Comparison of ENCODE assay signal across 14 cellular contexts in the genomic region with DNA sequence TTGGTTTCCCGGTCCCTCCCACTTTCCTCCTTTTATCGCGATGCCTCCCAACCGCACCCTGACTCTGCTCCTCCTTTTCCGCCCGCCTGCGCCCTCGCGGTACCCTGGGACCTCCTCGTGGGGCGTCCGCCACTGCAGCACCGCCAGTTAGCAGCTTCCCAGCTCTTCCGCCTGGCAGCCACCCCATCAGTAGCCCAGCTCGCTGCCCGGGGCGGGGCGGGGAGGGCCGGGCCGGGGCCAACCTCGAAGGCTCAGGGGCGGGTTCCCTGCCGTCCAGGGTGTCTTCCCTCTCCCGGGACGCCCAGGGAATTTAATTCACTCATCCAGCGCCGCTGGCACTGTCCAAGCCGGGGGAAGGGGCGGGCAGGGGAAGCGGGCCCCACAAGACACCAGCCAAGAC.
"Had no signal": no experiment of that assay in that cellular context is flagged by ENCODE, and none has a peak within 500 bp of the region (broad histone marks: within the 10 kb centered on the region; RNA-seq: fewer than 3 reads in every experiment).

No MANE protein-coding gene starts in this region.

- H3K9me3 Mint-ChIP-seq: activated naive CD4-positive, alpha-beta T cell treated with anti-CD3 and anti-CD28 coated beads for 36 hours; activated T-helper 17 cell treated with anti-CD3 and anti-CD28 coated beads, Interleukin-2, amount 50 U/mL, for 72 hours had no signal

- DNase-seq: activated CD4-positive, alpha-beta T cell treated with anti-CD3 and anti-CD28 coated beads, Interleukin-2, amount 10 ng/mL, durations not matched to agents 7 days and 5 days; activated CD4-positive, CD25-positive, alpha-beta regulatory T cell; activated CD8-positive, alpha-beta memory T cell treated with anti-CD3 and anti-CD28 coated beads for 24 hours; activated naive CD4-positive, alpha-beta T cell treated with anti-CD3 and anti-CD28 coated beads for 36 hours; endodermal cell; foreskin fibroblast; mesenchymal stem cell; nephron progenitor cell; stimulated activated CD4-positive, alpha-beta T cell treated with anti-CD3 and anti-CD28 coated beads, Interleukin-15, amount 100 ng/mL, for 24 hours; stimulated activated CD4-positive, alpha-beta T cell treated with anti-CD3 and anti-CD28 coated beads, Interleukin-4, amount 100 ng/mL, for 24 hours had no signal

- ATAC-seq: activated T-helper 17 cell treated with anti-CD3 and anti-CD28 coated beads, Interleukin-2, amount 50 U/mL, for 72 hours; left lobe of liver had no signal

- H3K9me3 ChIP-seq: tibial nerve had no signal

- H3K4me3 Mint-ChIP-seq: activated CD4-positive, alpha-beta T cell treated with anti-CD3 and anti-CD28 coated beads, Interleukin-2, amount 10 ng/mL, durations not matched to agents 7 days and 5 days; activated naive CD4-positive, alpha-beta T cell treated with anti-CD3 and anti-CD28 coated beads for 36 hours; activated T-helper 17 cell treated with anti-CD3 and anti-CD28 coated beads, Interleukin-2, amount 50 U/mL, for 72 hours; endodermal cell; nephron progenitor cell; stimulated activated naive CD8-positive, alpha-beta T cell treated with anti-CD3 and anti-CD28 coated beads, Interleukin-15, Interleukin-2, amounts not matched to agents 100 ng/mL and 50 ng/mL, for 24 hours had no signal

- H3K27ac Mint-ChIP-seq: activated CD4-positive, alpha-beta T cell treated with anti-CD3 and anti-CD28 coated beads, Interleukin-2, amount 10 ng/mL, durations not matched to agents 7 days and 5 days; activated naive CD4-positive, alpha-beta T cell treated with anti-CD3 and anti-CD28 coated beads for 36 hours; activated T-helper 17 cell treated with anti-CD3 and anti-CD28 coated beads, Interleukin-2, amount 50 U/mL, for 72 hours; endodermal cell; nephron progenitor cell; stimulated activated naive CD8-positive, alpha-beta T cell treated with anti-CD3 and anti-CD28 coated beads, Interleukin-15, Interleukin-2, amounts not matched to agents 100 ng/mL and 50 ng/mL, for 24 hours had no signal

- H3K27ac ChIP-seq: tibial nerve had no signal
